ENCODE assay signal across 13 cellular contexts in the genomic region with DNA sequence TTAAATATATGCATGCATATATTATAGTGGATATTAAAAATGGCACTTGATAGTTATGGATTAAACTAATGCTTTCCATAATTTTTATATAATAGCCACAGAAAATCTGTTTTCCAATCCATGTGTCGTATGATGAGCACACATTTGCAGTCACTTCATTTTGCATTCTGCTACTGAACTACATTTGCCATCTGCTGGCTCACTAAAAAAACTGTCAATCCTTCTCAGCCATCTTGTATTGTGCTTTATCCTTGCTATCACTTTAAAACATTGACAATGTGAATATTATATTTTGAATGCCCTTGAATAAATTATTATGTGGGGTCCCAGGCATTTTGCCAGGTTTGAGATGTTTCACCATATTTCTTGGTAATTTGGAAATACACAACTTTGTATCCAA.
DNase-seq lines count a peak whose midpoint lies in the region; ATAC-seq and TF ChIP-seq lines count a peak whose summit lies in the region.
"Had no signal": no experiment of that assay in that cellular context is flagged by ENCODE, and none has a peak within 500 bp of the region (broad histone marks: within the 10 kb centered on the region; RNA-seq: fewer than 3 reads in every experiment).

No MANE protein-coding gene starts in this region.

- no peak overlapping the region for H2AFZ ChIP-seq in PC-3 (ENCODE audit: low read length)
- no peak overlapping the region for H2AFZ ChIP-seq in neural cell (ENCODE audit: low read depth, low read length)

- DNase-seq in Ammon's horn (ENCODE audit: low spot score), result peak; percentile 28
- peak; percentile 22 for DNase-seq in LHCN-M2 (ENCODE audit: low read depth)
- no peak for DNase-seq in PC-3
- DNase-seq in HUDEP-2 (lab: John Stamatoyannopoulos, UW; ENCODE audit: unreplicated experiment in 76 of 76), result no peak
- no peak for DNase-seq in RWPE1 (ENCODE audit: low spot score)
- DNase-seq: 8988T; Caco-2; CD4-positive, alpha-beta T cell had no signal

- intact Hi-C loops in PC-3 (cut with micrococcal nuclease), result loop anchor here (10.0 kb wide), 1 partner anchor 403 kb away; no protein-coding TSS in a partner anchor

- H3K9ac ChIP-seq in PC-3 (ENCODE audit: low read length) (no peak overlapping the region), neural cell (ENCODE audit: low read length) (no peak overlapping the region)
- H3K9ac ChIP-seq: BLaER1 treated with 17β-estradiol and CSF1 and Interleukin-3, amounts not matched to agents 10 nM and 100 nM; GM23248 had no signal

- H3F3A ChIP-seq in PC-3 (ENCODE audit: low read length, unreplicated experiment), result no peaks in the 10 kb centered on the region
- H3F3A ChIP-seq in neural cell (ENCODE audit: insufficient read depth, low read length, poor library complexity, severe bottlenecking), result no peaks in the 10 kb centered on the region

- H3K9me2 ChIP-seq in PC-3 (replicated peaks; ENCODE audit: low read length) (no peaks in the 10 kb centered on the region), neural cell (ENCODE audit: insufficient read depth, low read length) (no peaks in the 10 kb centered on the region)

- H3K9me3 ChIP-seq in PC-3 (ENCODE audit: low read length) (no peaks in the 10 kb centered on the region), neural cell (ENCODE audit: low read length) (no peaks in the 10 kb centered on the region)
- H3K9me3 ChIP-seq: BLaER1 treated with 17β-estradiol and CSF1 and Interleukin-3, amounts not matched to agents 10 nM and 100 nM; Caco-2; HAP-1 had no signal

- H3K36me3 ChIP-seq in PC-3 (ENCODE audit: low read depth, low read length) (no peaks in the 10 kb centered on the region), neural cell (ENCODE audit: insufficient read depth, low read length) (no peaks in the 10 kb centered on the region)
- H3K36me3 ChIP-seq: BLaER1 treated with 17β-estradiol and CSF1 and Interleukin-3, amounts not matched to agents 10 nM and 100 nM; HAP-1 had no signal

- POLR2A ChIA-PET in PC-3 (lab: Charles Lee; ENCODE audit: unreplicated experiment), result no interaction called here
- POLR2A ChIA-PET in RWPE1 (lab: Yijun Ruan, JAX; ENCODE audit: low non-redundant PET), result no interaction called here

- H3K4me3 ChIP-seq in PC-3 (ENCODE audit: low read length) (no peak overlapping the region), neural cell (ENCODE audit: low read length) (no peak overlapping the region)
- H3K4me3 ChIP-seq: BLaER1 treated with 17β-estradiol and CSF1 and Interleukin-3, amounts not matched to agents 10 nM and 100 nM; GM23248; HAP-1 had no signal

- ATAC-seq in PC-3 (no peak), GM18502 (IDR thresholded peaks at IDR 0.05; ENCODE audit: poor library complexity, unreplicated experiment) (no peak)

- H3K79me2 ChIP-seq in PC-3 (ENCODE audit: low read length) (no peaks in the 10 kb centered on the region), neural cell (replicated peaks; ENCODE audit: insufficient read depth, low read length) (no peaks in the 10 kb centered on the region)

- CTCF ChIA-PET in PC-3 (lab: Charles Lee), result no interaction called here
- CTCF ChIA-PET in RWPE1 (lab: Yijun Ruan, JAX), result no interaction called here

- H3K4me2 ChIP-seq in PC-3 (ENCODE audit: low read length), result no peak overlapping the region
- H3K4me2 ChIP-seq in neural cell (ENCODE audit: low read length), result no peak overlapping the region
- H3K4me2 ChIP-seq: BLaER1 treated with 17β-estradiol and CSF1 and Interleukin-3, amounts not matched to agents 10 nM and 100 nM had no signal

- peak; percentile 71 for TF ChIP-seq RAD21 in neural cell (conservative IDR thresholded peaks at IDR 0.05)

- TF ChIP-seq EP300 in neural cell (conservative IDR thresholded peaks at IDR 0.05; ENCODE audit: poor library complexity, severe bottlenecking), result no peak

- no TSS peak for BruUV-seq in PC-3 (replicated peaks; lab: Mats Ljungman, UMichigan)

- TF ChIP-seq CTCF in PC-3 (conservative IDR thresholded peaks at IDR 0.05; ENCODE audit: low read depth, low read length) (0 out of 2 replicates have a peak, but pooled peaks have one; percentile 16), neural cell (IDR thresholded peaks at IDR 0.05; ENCODE audit: poor library complexity, severe bottlenecking) (peak; percentile 60), RWPE1 (conservative IDR thresholded peaks at IDR 0.05; ENCODE audit: low read depth) (no peak)

- H3K27ac ChIP-seq in PC-3 (ENCODE audit: low read length), result no peak overlapping the region
- no peak overlapping the region for H3K27ac ChIP-seq in neural cell (ENCODE audit: low read length)
- H3K27ac ChIP-seq in RWPE1, result no peak overlapping the region
- H3K27ac ChIP-seq: BLaER1 treated with 17β-estradiol and CSF1 and Interleukin-3, amounts not matched to agents 10 nM and 100 nM; GM23248 had no signal

- H3K27me3 ChIP-seq in PC-3 (ENCODE audit: low read length), result no peaks in the 10 kb centered on the region
- no peaks in the 10 kb centered on the region for H3K27me3 ChIP-seq in neural cell (ENCODE audit: insufficient read depth, low read depth, low read length)
- H3K27me3 ChIP-seq: BLaER1 treated with 17β-estradiol and CSF1 and Interleukin-3, amounts not matched to agents 10 nM and 100 nM had no signal

- peaks cover 38% of the 10 kb centered on the region for H3K4me1 ChIP-seq in PC-3 (ENCODE audit: insufficient read depth, low read length)
- H3K4me1 ChIP-seq: BLaER1 treated with 17β-estradiol and CSF1 and Interleukin-3, amounts not matched to agents 10 nM and 100 nM; Caco-2; HAP-1 had no signal

- no peaks in the 10 kb centered on the region for H4K20me1 ChIP-seq in PC-3 (ENCODE audit: low read length)
- H4K20me1 ChIP-seq in neural cell (ENCODE audit: insufficient read depth), result no peaks in the 10 kb centered on the region
- H4K20me1 ChIP-seq: BLaER1 treated with 17β-estradiol and CSF1 and Interleukin-3, amounts not matched to agents 10 nM and 100 nM had no signal

TF ChIP-seq in neural cell, 6 proteins besides CTCF, POLR2A, EP300 and RAD21:
- peak; percentile 62 for TF ChIP-seq SMC3 (conservative IDR thresholded peaks at IDR 0.05; ENCODE audit: poor library complexity)
- TF ChIP-seq, protein P1, sequence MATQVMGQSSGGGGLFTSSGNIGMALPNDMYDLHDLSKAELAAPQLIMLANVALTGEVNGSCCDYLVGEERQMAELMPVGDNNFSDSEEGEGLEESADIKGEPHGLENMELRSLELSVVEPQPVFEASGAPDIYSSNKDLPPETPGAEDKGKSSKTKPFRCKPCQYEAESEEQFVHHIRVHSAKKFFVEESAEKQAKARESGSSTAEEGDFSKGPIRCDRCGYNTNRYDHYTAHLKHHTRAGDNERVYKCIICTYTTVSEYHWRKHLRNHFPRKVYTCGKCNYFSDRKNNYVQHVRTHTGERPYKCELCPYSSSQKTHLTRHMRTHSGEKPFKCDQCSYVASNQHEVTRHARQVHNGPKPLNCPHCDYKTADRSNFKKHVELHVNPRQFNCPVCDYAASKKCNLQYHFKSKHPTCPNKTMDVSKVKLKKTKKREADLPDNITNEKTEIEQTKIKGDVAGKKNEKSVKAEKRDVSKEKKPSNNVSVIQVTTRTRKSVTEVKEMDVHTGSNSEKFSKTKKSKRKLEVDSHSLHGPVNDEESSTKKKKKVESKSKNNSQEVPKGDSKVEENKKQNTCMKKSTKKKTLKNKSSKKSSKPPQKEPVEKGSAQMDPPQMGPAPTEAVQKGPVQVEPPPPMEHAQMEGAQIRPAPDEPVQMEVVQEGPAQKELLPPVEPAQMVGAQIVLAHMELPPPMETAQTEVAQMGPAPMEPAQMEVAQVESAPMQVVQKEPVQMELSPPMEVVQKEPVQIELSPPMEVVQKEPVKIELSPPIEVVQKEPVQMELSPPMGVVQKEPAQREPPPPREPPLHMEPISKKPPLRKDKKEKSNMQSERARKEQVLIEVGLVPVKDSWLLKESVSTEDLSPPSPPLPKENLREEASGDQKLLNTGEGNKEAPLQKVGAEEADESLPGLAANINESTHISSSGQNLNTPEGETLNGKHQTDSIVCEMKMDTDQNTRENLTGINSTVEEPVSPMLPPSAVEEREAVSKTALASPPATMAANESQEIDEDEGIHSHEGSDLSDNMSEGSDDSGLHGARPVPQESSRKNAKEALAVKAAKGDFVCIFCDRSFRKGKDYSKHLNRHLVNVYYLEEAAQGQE (IDR thresholded peaks at IDR 0.05; ENCODE audit: borderline replicate concordance), result no peak
- no peak for TF ChIP-seq TAF1 (IDR thresholded peaks at IDR 0.05; ENCODE audit: low read depth)
- TF ChIP-seq POLR2AphosphoS5 (IDR thresholded peaks at IDR 0.05), result no peak
- TF ChIP-seq MXI1 (conservative IDR thresholded peaks at IDR 0.05; ENCODE audit: poor library complexity, severe bottlenecking), result no peak
- no peak for TF ChIP-seq EZH2 (IDR thresholded peaks at IDR 0.05; ENCODE audit: borderline replicate concordance, insufficient read depth, low read length, poor library complexity, severe bottlenecking)

Comparison
In these comparisons a context has a peak if more than half of its experiments do, and no peak if none do; other contexts are left out.
1. DNase-seq: peak in Ammon's horn (single experiment) and LHCN-M2 (single experiment); none in PC-3 (single experiment), HUDEP-2 (0 of 76) and RWPE1 (single experiment).